ENCODE assay signal across 10 cellular contexts in genomic region chr13:30148171-30148754, GRCh38.
DNase-seq lines count a peak whose midpoint lies in the region; ATAC-seq and TF ChIP-seq lines count a peak whose summit lies in the region.
"Had no signal": no experiment of that assay in that cellular context is flagged by ENCODE, and none has a peak within 500 bp of the region (broad histone marks: within the 10 kb centered on the region; RNA-seq: fewer than 3 reads in every experiment).

No MANE protein-coding gene starts in this region.

- no peaks in the 10 kb centered on the region for H3K9me3 Mint-ChIP-seq in natural killer cell

- peak; percentile 85 to 90 (median 87) for ATAC-seq in natural killer cell
- no peak for ATAC-seq in GM18502 (IDR thresholded peaks at IDR 0.05; ENCODE audit: poor library complexity, unreplicated experiment)
- ATAC-seq in HG03175 (IDR thresholded peaks at IDR 0.05; ENCODE audit: unreplicated experiment), result no peak
- ATAC-seq: Panc1 had no signal

- H3K9me3 ChIP-seq in DOHH2 (ENCODE audit: control insufficient read depth, insufficient read depth, low read length), result peaks cover 12% of the 10 kb centered on the region
- no peaks in the 10 kb centered on the region for H3K9me3 ChIP-seq in OCI-LY3 (ENCODE audit: insufficient read depth, low read length)
- H3K9me3 ChIP-seq in tibial nerve, result peaks cover 0 to 4% (median 0%) of the 10 kb centered on the region in 4 donors

- H3K79me2 ChIP-seq in DOHH2 (ENCODE audit: control insufficient read depth, low read length), result no peaks in the 10 kb centered on the region
- H3K79me2 ChIP-seq in OCI-LY3 (ENCODE audit: low read length), result peaks cover 38% of the 10 kb centered on the region

- H3K36me3 Mint-ChIP-seq in natural killer cell, result peaks cover 8% of the 10 kb centered on the region

- H3K27ac Mint-ChIP-seq in natural killer cell, result peak overlapping the region; percentile 95 to 97

- H3K4me3 ChIP-seq in DOHH2 (ENCODE audit: low read length), result no peak overlapping the region
- no peak overlapping the region for H3K4me3 ChIP-seq in OCI-LY3 (ENCODE audit: low read length)
- H3K4me3 ChIP-seq in tibial nerve, result no peak overlapping the region

- H3K4me1 Mint-ChIP-seq in natural killer cell, result peaks cover 95 to 96% of the 10 kb centered on the region in 2 donors

- H2AFZ ChIP-seq in OCI-LY3 (ENCODE audit: low read depth, low read length), result no peak overlapping the region

- H3K36me3 ChIP-seq in DOHH2 (ENCODE audit: control insufficient read depth, low read length) (no peaks in the 10 kb centered on the region), OCI-LY3 (replicated peaks; ENCODE audit: low read depth, low read length) (peaks cover 58% of the 10 kb centered on the region), tibial nerve (no peaks in the 10 kb centered on the region)
- H3K36me3 ChIP-seq: WERI-Rb-1 had no signal

- TF ChIP-seq POLR2A in tibial nerve (IDR thresholded peaks at IDR 0.05), result no peak

- H3K4me3 Mint-ChIP-seq in natural killer cell, result peak overlapping the region; percentile 65

- intact Hi-C loops in natural killer cell (cut with micrococcal nuclease), result loop anchor here (1.0 to 5.0 kb wide), 3 partner anchors 246 to 596 kb away; no protein-coding TSS in a partner anchor

- no peak for TF ChIP-seq EP300 in tibial nerve (IDR thresholded peaks at IDR 0.05)

- WGBS in tibial nerve, 2 donors, result 76 to 84% methylated on average over 9 of the region's 9 CpGs

- H3K4me2 ChIP-seq in DOHH2 (ENCODE audit: low read length), result 0 out of 2 replicates have a peak overlapping the region, but pooled peaks have one; percentile 3
- H3K4me2 ChIP-seq in OCI-LY3 (ENCODE audit: low read length), result peak overlapping the region; percentile 74

- H3K27me3 ChIP-seq in DOHH2 (ENCODE audit: control insufficient read depth, low read length) (no peaks in the 10 kb centered on the region), OCI-LY3 (ENCODE audit: low read depth, low read length) (no peaks in the 10 kb centered on the region), tibial nerve (no peaks in the 10 kb centered on the region)

- no peaks in the 10 kb centered on the region for H3K27me3 Mint-ChIP-seq in natural killer cell (ENCODE audit: low read depth in 2 of 2)

- TF ChIP-seq CTCF in DOHH2 (IDR thresholded peaks at IDR 0.05; ENCODE audit: low read depth, low read length, poor library complexity, severe bottlenecking), result no peak
- no peak for TF ChIP-seq CTCF in OCI-LY3 (IDR thresholded peaks at IDR 0.05; ENCODE audit: low read depth, low read length)
- no peak for TF ChIP-seq CTCF in natural killer cell (IDR thresholded peaks at IDR 0.05)
- no peak for TF ChIP-seq CTCF in tibial nerve (IDR thresholded peaks at IDR 0.05)

- H3F3A ChIP-seq in DOHH2 (ENCODE audit: control insufficient read depth, insufficient read depth), result no peaks in the 10 kb centered on the region

- H3K9ac ChIP-seq in OCI-LY3 (ENCODE audit: low read length), result peak overlapping the region; percentile 76

- no peaks in the 10 kb centered on the region for H3K9me2 ChIP-seq in DOHH2 (replicated peaks; ENCODE audit: control insufficient read depth, low read length)

- peak; percentile 9 for DNase-seq in activated T-helper 9 cell treated with anti-CD3 and anti-CD28 coated beads, Interleukin-2, amount 50 U/mL, for 16 hours (ENCODE audit: low read depth)
- DNase-seq in natural killer cell (peak; percentile 53), tibial nerve (ENCODE audit: low spot score in 2 of 2) (no peak)
- DNase-seq: NCI-H187 treated with DMSO at 0.1 percent for 48 hours, WERI-Rb-1 had no signal

- H3K27ac ChIP-seq in DOHH2 (ENCODE audit: low read depth, low read length) (no peak overlapping the region), OCI-LY3 (ENCODE audit: low read length) (peak overlapping the region; percentile 96), tibial nerve (no peak overlapping the region)
- H3K27ac ChIP-seq: WERI-Rb-1 had no signal

- H4K20me1 ChIP-seq in DOHH2 (ENCODE audit: control insufficient read depth, insufficient read depth, low read depth, low read length) (no peaks in the 10 kb centered on the region), OCI-LY3 (ENCODE audit: insufficient read depth, low read length) (no peaks in the 10 kb centered on the region)

- H3K4me1 ChIP-seq in DOHH2 (ENCODE audit: control insufficient read depth, low read length), result peaks cover 37% of the 10 kb centered on the region
- peaks cover 99% of the 10 kb centered on the region for H3K4me1 ChIP-seq in OCI-LY3 (ENCODE audit: low read length)
- H3K4me1 ChIP-seq in tibial nerve, result peaks cover 0 to 3% (median 0%) of the 10 kb centered on the region in 4 donors

Comparison
In these comparisons a context has a peak if more than half of its experiments do, and no peak if none do; other contexts are left out.
1. DNase-seq: peak in activated T-helper 9 cell treated with anti-CD3 and anti-CD28 coated beads, Interleukin-2, amount 50 U/mL, for 16 hours (single experiment) and natural killer cell (single experiment); none in tibial nerve (0 of 2).
2. ATAC-seq: peak in natural killer cell (3 of 3); none in GM18502 (single experiment) and HG03175 (single experiment).